In the genomic region with DNA sequence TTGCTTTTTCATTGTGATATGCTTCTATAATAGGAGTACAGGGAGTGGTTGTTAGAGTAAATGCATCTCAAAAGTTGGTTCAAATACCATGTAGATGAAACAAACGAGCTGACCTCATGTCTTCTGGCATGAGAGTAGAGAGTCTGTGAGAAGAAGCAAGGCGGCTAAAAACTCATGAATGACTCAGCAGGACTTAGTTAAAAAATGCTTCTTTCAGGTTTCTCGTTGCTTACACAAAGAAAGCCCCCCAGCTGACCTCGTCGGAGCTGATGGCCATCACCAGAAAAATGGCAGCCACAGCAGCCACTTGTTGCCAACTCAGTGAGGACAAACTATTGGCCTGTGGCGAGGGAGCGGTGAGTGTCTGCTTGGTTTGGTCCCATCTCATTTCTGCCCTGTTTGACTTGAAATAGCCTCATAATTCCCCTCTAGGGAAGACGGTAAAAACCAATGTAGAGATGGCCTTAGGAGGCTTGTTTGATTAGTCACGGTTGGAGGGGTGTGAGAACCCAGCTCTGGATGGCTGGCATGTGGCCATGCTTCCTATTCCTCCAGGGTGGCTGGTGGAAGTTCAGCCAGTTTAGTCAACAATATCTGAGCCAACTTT, we compare ENCODE assay signal across 10 cellular contexts. TPM values are rescaled to one million over a fixed set of nuclear protein-coding genes. Genes with fewer than 3 reads are reported as not detected.
DNase-seq lines count a peak whose midpoint lies in the region; ATAC-seq and TF ChIP-seq lines count a peak whose summit lies in the region.
"Had no signal": no experiment of that assay in that cellular context is flagged by ENCODE, and none has a peak within 500 bp of the region (broad histone marks: within the 10 kb centered on the region; RNA-seq: fewer than 3 reads in every experiment).

No MANE protein-coding gene starts in this region.

- H3K36me3 Mint-ChIP-seq in HFFc6 (ENCODE audit: low read depth), result no peaks in the 10 kb centered on the region

- ATAC-seq in GM19397 (IDR thresholded peaks at IDR 0.05; ENCODE audit: unreplicated experiment), result no peak
- no peak for ATAC-seq in GM19328 (IDR thresholded peaks at IDR 0.05; ENCODE audit: unreplicated experiment)
- ATAC-seq in GM21367 (IDR thresholded peaks at IDR 0.05; ENCODE audit: unreplicated experiment), result no peak
- ATAC-seq: activated T-cell treated with anti-CD3 and anti-CD28 coated beads, Interleukin-2, amount 50 U/mL, for 72 hours had no signal

- peak overlapping the region; percentile 99 for H3K27ac Mint-ChIP-seq in HFFc6
- H3K27ac Mint-ChIP-seq: activated T-cell treated with anti-CD3 and anti-CD28 coated beads, Interleukin-2, amount 50 U/mL, for 72 hours had no signal

- peaks cover 70% of the 10 kb centered on the region for H3K4me1 Mint-ChIP-seq in HFFc6 (ENCODE audit: low read depth)

- DNase-seq in HFFc6 (peak; percentile 93), NCI-H748 (lab: John Stamatoyannopoulos, UW; ENCODE audit: unreplicated experiment) (peak; percentile 88), fibroblast of mammary gland (ENCODE audit: low read depth) (peak; percentile 95), retinal pigment epithelial cell (ENCODE audit: low read depth) (peak; percentile 39)
- no peak for DNase-seq in stimulated activated CD4-positive, alpha-beta T cell treated with anti-CD3 and anti-CD28 coated beads, Interleukin-4, amount 100 ng/mL, for 24 hours
- DNase-seq: activated T-cell treated with anti-CD3 and anti-CD28 coated beads, Interleukin-2, amount 50 U/mL, for 72 hours; NCI-H2227 treated with DMSO at 0.1 percent for 48 hours had no signal

- TF ChIP-seq CTCF in HFFc6 (IDR thresholded peaks at IDR 0.05) (no peak), fibroblast of mammary gland (conservative IDR thresholded peaks at IDR 0.05; ENCODE audit: control insufficient read depth, insufficient read depth, low read depth, low read length) (no peak), retinal pigment epithelial cell (conservative IDR thresholded peaks at IDR 0.05; ENCODE audit: low read depth, low read length) (no peak)

- no peaks in the 10 kb centered on the region for H3K27me3 Mint-ChIP-seq in HFFc6 (ENCODE audit: insufficient read depth)

- peak overlapping the region; percentile 80 for H3K4me3 Mint-ChIP-seq in HFFc6
- H3K4me3 Mint-ChIP-seq: activated T-cell treated with anti-CD3 and anti-CD28 coated beads, Interleukin-2, amount 50 U/mL, for 72 hours had no signal

- no peaks in the 10 kb centered on the region for H3K9me3 Mint-ChIP-seq in HFFc6
- H3K9me3 Mint-ChIP-seq: activated T-cell treated with anti-CD3 and anti-CD28 coated beads, Interleukin-2, amount 50 U/mL, for 72 hours had no signal

- H3K4me3 ChIP-seq in fibroblast of mammary gland (ENCODE audit: control insufficient read depth, low read depth, low read length) (no peak overlapping the region), retinal pigment epithelial cell (ENCODE audit: low read length) (no peak overlapping the region)

RNA-seq across cellular contexts. Expression of gene AFP, which starts 14.5 kb away (rescaled TPM):
- total RNA-seq in HFFc6 (2021; fragmentation: NEBNext Ultra II Directional; extraction: Animal tissue kit (Norgen Biotek cat#: 25700)), result 1 to 10 TPM; 1.6 to 2.9 (median 2.5) TPM
- total RNA-seq: activated T-cell treated with anti-CD3 and anti-CD28 coated beads, Interleukin-2, amount 50 U/mL, for 72 hours had no signal

RNA-seq across cellular contexts. Expression of gene AFM, which starts 31.0 kb away (rescaled TPM):
- not detected for total RNA-seq in HFFc6 (2021; fragmentation: NEBNext Ultra II Directional; extraction: Animal tissue kit (Norgen Biotek cat#: 25700))
- total RNA-seq: activated T-cell treated with anti-CD3 and anti-CD28 coated beads, Interleukin-2, amount 50 U/mL, for 72 hours had no signal

RNA-seq across cellular contexts. Expression of gene ALB, which starts 46.4 kb away (rescaled TPM):
- total RNA-seq in HFFc6 (2021; fragmentation: NEBNext Ultra II Directional; extraction: Animal tissue kit (Norgen Biotek cat#: 25700)), result not detected
